Comparison of ENCODE assay signal across 14 cellular contexts in the genomic region with DNA sequence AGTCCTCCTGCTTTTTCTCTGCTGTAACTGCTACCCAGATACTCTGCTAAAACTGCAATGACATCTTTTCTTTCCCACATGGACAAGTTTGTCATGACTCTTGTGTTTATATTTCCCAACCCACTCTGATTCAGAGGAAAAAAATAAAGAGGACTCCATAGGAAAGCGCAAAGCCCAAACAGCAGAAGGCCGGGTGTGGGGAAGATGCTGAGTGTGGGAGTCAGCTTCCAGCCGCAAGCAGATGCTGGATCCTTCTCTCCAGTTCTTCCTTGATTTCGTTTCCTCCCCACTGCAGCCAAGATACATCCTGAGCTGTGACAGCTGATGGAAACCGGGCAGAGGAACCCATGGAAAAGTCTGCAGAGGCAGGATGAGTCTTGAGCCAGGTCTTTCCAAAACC.
DNase-seq lines count a peak whose midpoint lies in the region; ATAC-seq and TF ChIP-seq lines count a peak whose summit lies in the region.
"Had no signal": no experiment of that assay in that cellular context is flagged by ENCODE, and none has a peak within 500 bp of the region (broad histone marks: within the 10 kb centered on the region; RNA-seq: fewer than 3 reads in every experiment).

No MANE protein-coding gene starts in this region.

- 0 out of 2 replicates have a peak, but pooled peaks cover 3% of the 10 kb centered on the region for H3K9me2 ChIP-seq in SK-N-SH

- no peak for ATAC-seq in stimulated activated naive CD8-positive, alpha-beta T cell treated with anti-CD3 and anti-CD28 coated beads, Interleukin-15, amount 100 ng/mL, for 72 hours
- ATAC-seq: body of pancreas; stimulated activated memory B cell treated with anti-CD40 and anti-IgM and Interleukin-4, amounts not matched to agents 10 μg/mL and 1 μg/mL and 100 μg/mL, for 72 hours had no signal

- no peak overlapping the region for H3K4me3 ChIP-seq in colonic mucosa
- no peak overlapping the region for H3K4me3 ChIP-seq in stomach
- no peak overlapping the region for H3K4me3 ChIP-seq in SK-N-SH (ENCODE audit: low read depth in 2 of 2, low read length in 1 of 2)
- H3K4me3 ChIP-seq: body of pancreas had no signal

- no peaks in the 10 kb centered on the region for H3K9me3 Mint-ChIP-seq in stimulated activated naive CD8-positive, alpha-beta T cell treated with anti-CD3 and anti-CD28 coated beads, Interleukin-15, amount 100 ng/mL, for 72 hours
- no peaks in the 10 kb centered on the region for H3K9me3 Mint-ChIP-seq in activated CD4-positive, alpha-beta memory T cell treated with anti-CD3 and anti-CD28 coated beads, Interleukin-2, amount 10 ng/mL, durations not matched to agents 7 days and 5 days
- H3K9me3 Mint-ChIP-seq: CD4-positive, alpha-beta T cell; endodermal cell; stimulated activated memory B cell treated with anti-CD40 and anti-IgM and Interleukin-4, amounts not matched to agents 10 μg/mL and 1 μg/mL and 100 μg/mL, for 72 hours had no signal

- no peak overlapping the region for H2AFZ ChIP-seq in SK-N-SH (ENCODE audit: low read depth)

- H3K27ac ChIP-seq in colonic mucosa (peak overlapping the region; percentile 14), stomach (peak overlapping the region in 3 of 5 donors; percentile 41 to 57 (median 44)), SK-N-SH (ENCODE audit: low read depth in 2 of 2, low read length in 1 of 2) (no peak overlapping the region)
- H3K27ac ChIP-seq: body of pancreas had no signal

- POLR2A ChIA-PET in SK-N-SH (lab: Yijun Ruan, JAX): no interaction called here
- POLR2A ChIA-PET in activated CD4-positive, alpha-beta memory T cell treated with anti-CD3 and anti-CD28 coated beads, Interleukin-2, amount 10 ng/mL, durations not matched to agents 7 days and 5 days (lab: Charles Lee): no interaction called here

- H3K27ac Mint-ChIP-seq in stimulated activated naive CD8-positive, alpha-beta T cell treated with anti-CD3 and anti-CD28 coated beads, Interleukin-15, amount 100 ng/mL, for 72 hours: no peak overlapping the region
- H3K27ac Mint-ChIP-seq in activated CD4-positive, alpha-beta memory T cell treated with anti-CD3 and anti-CD28 coated beads, Interleukin-2, amount 10 ng/mL, durations not matched to agents 7 days and 5 days: no peak overlapping the region
- H3K27ac Mint-ChIP-seq: CD4-positive, alpha-beta T cell; endodermal cell; stimulated activated memory B cell treated with anti-CD40 and anti-IgM and Interleukin-4, amounts not matched to agents 10 μg/mL and 1 μg/mL and 100 μg/mL, for 72 hours had no signal

- H3K4me1 ChIP-seq in colonic mucosa (no peaks in the 10 kb centered on the region), stomach (no peaks in the 10 kb centered on the region), SK-N-SH (ENCODE audit: control insufficient read depth in 1 of 2, insufficient read depth in 2 of 2, low read depth in 1 of 2, low read length in 1 of 2) (no peaks in the 10 kb centered on the region)
- H3K4me1 ChIP-seq: body of pancreas had no signal

- no peaks in the 10 kb centered on the region for H3K4me1 Mint-ChIP-seq in stimulated activated naive CD8-positive, alpha-beta T cell treated with anti-CD3 and anti-CD28 coated beads, Interleukin-15, amount 100 ng/mL, for 72 hours
- H3K4me1 Mint-ChIP-seq in activated CD4-positive, alpha-beta memory T cell treated with anti-CD3 and anti-CD28 coated beads, Interleukin-2, amount 10 ng/mL, durations not matched to agents 7 days and 5 days: no peaks in the 10 kb centered on the region
- H3K4me1 Mint-ChIP-seq: endodermal cell; stimulated activated memory B cell treated with anti-CD40 and anti-IgM and Interleukin-4, amounts not matched to agents 10 μg/mL and 1 μg/mL and 100 μg/mL, for 72 hours had no signal

- no peak for TF ChIP-seq EP300 in stomach (IDR thresholded peaks at IDR 0.05)
- no peak for TF ChIP-seq EP300 in SK-N-SH (IDR thresholded peaks at IDR 0.05; ENCODE audit: borderline replicate concordance in 1 of 2, low read depth in 1 of 2, low read length in 1 of 2)

- no peak for TF ChIP-seq POLR2A in stomach (IDR thresholded peaks at IDR 0.05)

- no peaks in the 10 kb centered on the region for H3K36me3 Mint-ChIP-seq in activated CD4-positive, alpha-beta memory T cell treated with anti-CD3 and anti-CD28 coated beads, Interleukin-2, amount 10 ng/mL, durations not matched to agents 7 days and 5 days (ENCODE audit: low read depth)
- H3K36me3 Mint-ChIP-seq: stimulated activated memory B cell treated with anti-CD40 and anti-IgM and Interleukin-4, amounts not matched to agents 10 μg/mL and 1 μg/mL and 100 μg/mL, for 72 hours had no signal

- H3K9ac ChIP-seq in colonic mucosa (ENCODE audit: low read depth in 2 of 2, low read length in 2 of 2) (no peak overlapping the region), SK-N-SH (no peak overlapping the region)

- CTCF ChIA-PET in SK-N-SH (lab: Yijun Ruan, JAX): no interaction called here
- CTCF ChIA-PET in activated CD4-positive, alpha-beta memory T cell treated with anti-CD3 and anti-CD28 coated beads, Interleukin-2, amount 10 ng/mL, durations not matched to agents 7 days and 5 days (lab: Charles Lee): no interaction called here

- TF ChIP-seq CTCF in colonic mucosa (IDR thresholded peaks at IDR 0.05) (no peak), stomach (IDR thresholded peaks at IDR 0.05) (no peak), SK-N-SH (IDR thresholded peaks at IDR 0.05) (no peak)

- H3K27me3 Mint-ChIP-seq in stimulated activated naive CD8-positive, alpha-beta T cell treated with anti-CD3 and anti-CD28 coated beads, Interleukin-15, amount 100 ng/mL, for 72 hours: no peaks in the 10 kb centered on the region
- no peaks in the 10 kb centered on the region for H3K27me3 Mint-ChIP-seq in activated CD4-positive, alpha-beta memory T cell treated with anti-CD3 and anti-CD28 coated beads, Interleukin-2, amount 10 ng/mL, durations not matched to agents 7 days and 5 days
- H3K27me3 Mint-ChIP-seq: CD4-positive, alpha-beta T cell had no signal

- H4K20me1 ChIP-seq in SK-N-SH (ENCODE audit: insufficient read depth): no peaks in the 10 kb centered on the region

- H3K27me3 ChIP-seq in colonic mucosa (no peaks in the 10 kb centered on the region), stomach (no peaks in the 10 kb centered on the region), SK-N-SH (ENCODE audit: insufficient read depth) (no peaks in the 10 kb centered on the region)
- H3K27me3 ChIP-seq: body of pancreas had no signal

- DNase-seq in GM03348 (ENCODE audit: low spot score) (peak; percentile 78), colonic mucosa (no peak), hepatic stellate cell (ENCODE audit: low spot score) (peak; percentile 62), stomach (no peak), NK-92 (lab: John Stamatoyannopoulos, UW; ENCODE audit: unreplicated experiment) (no peak), SK-N-SH (no peak)
- DNase-seq in stimulated activated naive CD8-positive, alpha-beta T cell treated with anti-CD3 and anti-CD28 coated beads, Interleukin-15, amount 100 ng/mL, for 72 hours: no peak
- DNase-seq in activated CD4-positive, alpha-beta memory T cell treated with anti-CD3 and anti-CD28 coated beads, Interleukin-2, amount 10 ng/mL, durations not matched to agents 7 days and 5 days: no peak
- DNase-seq: activated CD4-positive, CD25-positive, alpha-beta regulatory T cell; CD4-positive, alpha-beta T cell; endodermal cell; stimulated activated CD4-positive, alpha-beta T cell treated with anti-CD3 and anti-CD28 coated beads, Interleukin-4, amount 100 ng/mL, for 1 hour had no signal

- no peak overlapping the region for H3K4me3 Mint-ChIP-seq in stimulated activated naive CD8-positive, alpha-beta T cell treated with anti-CD3 and anti-CD28 coated beads, Interleukin-15, amount 100 ng/mL, for 72 hours
- no peak overlapping the region for H3K4me3 Mint-ChIP-seq in activated CD4-positive, alpha-beta memory T cell treated with anti-CD3 and anti-CD28 coated beads, Interleukin-2, amount 10 ng/mL, durations not matched to agents 7 days and 5 days
- H3K4me3 Mint-ChIP-seq: CD4-positive, alpha-beta T cell; endodermal cell; stimulated activated memory B cell treated with anti-CD40 and anti-IgM and Interleukin-4, amounts not matched to agents 10 μg/mL and 1 μg/mL and 100 μg/mL, for 72 hours had no signal

- H3K4me2 ChIP-seq in SK-N-SH: no peak overlapping the region

- H3K9me3 ChIP-seq in colonic mucosa (no peaks in the 10 kb centered on the region), stomach (no peaks in the 10 kb centered on the region), SK-N-SH (no peaks in the 10 kb centered on the region)
- H3K9me3 ChIP-seq: body of pancreas had no signal

- H3F3A ChIP-seq in SK-N-SH (replicated peaks; ENCODE audit: insufficient read depth): no peaks in the 10 kb centered on the region

- 36 to 74% (median 70%) methylated on average over 5 of the region's 5 CpGs for WGBS in stomach, 5 donors
- WGBS in SK-N-SH (ENCODE audit: low lambda C conversion rate): 79% methylated on average over 5 of the region's 5 CpGs

- TF ChIP-seq RAD21 in SK-N-SH (IDR thresholded peaks at IDR 0.05; ENCODE audit: low read length): no peak

- intact Hi-C loops in colonic mucosa (cut with DNase I): no loop called here
- intact Hi-C loops in stomach (cut with DNase I; ENCODE audit: low total_unique reads): no loop called here

- no peaks in the 10 kb centered on the region for H3K79me2 ChIP-seq in SK-N-SH (ENCODE audit: insufficient read depth)

- no peaks in the 10 kb centered on the region for H3K36me3 ChIP-seq in colonic mucosa
- H3K36me3 ChIP-seq in stomach: no peaks in the 10 kb centered on the region
- H3K36me3 ChIP-seq in SK-N-SH (replicated peaks in 1 of 2; ENCODE audit: control insufficient read depth in 1 of 2, insufficient read depth in 2 of 2, low read length in 1 of 2): no peaks in the 10 kb centered on the region

TF ChIP-seq in SK-N-SH, 30 proteins besides CTCF, POLR2A, EP300 and RAD21:
- TF ChIP-seq, protein P1, sequence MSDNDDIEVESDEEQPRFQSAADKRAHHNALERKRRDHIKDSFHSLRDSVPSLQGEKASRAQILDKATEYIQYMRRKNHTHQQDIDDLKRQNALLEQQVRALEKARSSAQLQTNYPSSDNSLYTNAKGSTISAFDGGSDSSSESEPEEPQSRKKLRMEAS (IDR thresholded peaks at IDR 0.05; ENCODE audit: low read depth): no peak
- no peak for TF ChIP-seq JUND (IDR thresholded peaks at IDR 0.05)
- no peak for TF ChIP-seq GABPA (IDR thresholded peaks at IDR 0.05; ENCODE audit: low read depth)
- no peak for TF ChIP-seq RXRA (IDR thresholded peaks at IDR 0.05; ENCODE audit: borderline replicate concordance, low read depth)

Comparison
In these comparisons a context has a peak if more than half of its experiments do, and no peak if none do; other contexts are left out.
1. DNase-seq: peak in GM03348 (single experiment) and hepatic stellate cell (single experiment); none in colonic mucosa (single experiment), stomach (single experiment), stimulated activated naive CD8-positive, alpha-beta T cell treated with anti-CD3 and anti-CD28 coated beads, Interleukin-15, amount 100 ng/mL, for 72 hours (0 of 2), NK-92 (single experiment), SK-N-SH (single experiment) and activated CD4-positive, alpha-beta memory T cell treated with anti-CD3 and anti-CD28 coated beads, Interleukin-2, amount 10 ng/mL, durations not matched to agents 7 days and 5 days (single experiment).
2. H3K27ac ChIP-seq: peak in colonic mucosa (single experiment) and stomach (3 of 5); none in SK-N-SH (0 of 2).